Comparison of ENCODE assay signal across 10 cellular contexts in the genomic region with DNA sequence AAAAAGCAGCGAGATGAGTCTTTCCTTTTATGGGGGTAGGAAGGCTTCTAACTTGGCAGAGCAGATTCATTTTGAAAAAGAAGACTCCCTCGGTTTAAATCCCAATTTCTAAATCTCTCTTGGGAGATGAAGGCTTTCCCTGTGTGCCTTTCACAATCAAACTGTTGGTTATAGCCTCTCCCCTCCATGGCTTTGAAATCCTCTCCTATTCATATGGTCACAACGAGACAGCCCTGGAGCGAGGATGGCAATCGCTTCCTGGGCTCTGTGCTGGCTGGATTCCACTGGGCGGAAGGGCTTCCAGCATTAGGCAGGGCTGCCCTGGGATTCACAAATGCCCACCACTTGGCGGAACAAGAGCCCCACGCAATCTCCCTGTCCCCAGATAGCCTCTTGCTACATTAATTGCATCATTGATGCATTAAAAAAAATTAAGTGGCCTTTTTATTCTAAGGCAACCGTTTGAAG. TPM values are rescaled to one million over a fixed set of nuclear protein-coding genes. Genes with fewer than 3 reads are reported as not detected.
DNase-seq lines count a peak whose midpoint lies in the region; ATAC-seq and TF ChIP-seq lines count a peak whose summit lies in the region.
"Had no signal": no experiment of that assay in that cellular context is flagged by ENCODE, and none has a peak within 500 bp of the region (broad histone marks: within the 10 kb centered on the region; RNA-seq: fewer than 3 reads in every experiment).

No MANE protein-coding gene starts in this region.

- H3K36me3 ChIP-seq in parathyroid adenoma (ENCODE audit: control insufficient read depth, insufficient read depth, low read length) (no peaks in the 10 kb centered on the region), OCI-LY7 (ENCODE audit: insufficient read depth, low read length) (no peaks in the 10 kb centered on the region)

- no peak overlapping the region for H2AFZ ChIP-seq in parathyroid adenoma
- H2AFZ ChIP-seq in OCI-LY7 (ENCODE audit: low read length) = no peak overlapping the region

- no peaks in the 10 kb centered on the region for H4K20me1 ChIP-seq in OCI-LY7 (ENCODE audit: insufficient read depth, low read length)

- no peaks in the 10 kb centered on the region for H3K27me3 Mint-ChIP-seq in glutamatergic neuron (ENCODE audit: unreplicated experiment)

- CTCF ChIA-PET in OCI-LY7 (lab: Charles Lee; ENCODE audit: unreplicated experiment) = no interaction called here

- H3K4me3 ChIP-seq in WI38 (ENCODE audit: low read depth, low read length) (peak overlapping the region; percentile 82), parathyroid adenoma (ENCODE audit: low read depth, low read length) (peak overlapping the region; percentile 40), OCI-LY7 (ENCODE audit: low read depth, low read length, poor library complexity, severe bottlenecking) (no peak overlapping the region)

- H3K4me2 ChIP-seq in parathyroid adenoma (ENCODE audit: low read length) = peak overlapping the region; percentile 21
- H3K4me2 ChIP-seq in OCI-LY7 (ENCODE audit: low read length) = no peak overlapping the region

- H3K79me2 ChIP-seq in parathyroid adenoma (no peaks in the 10 kb centered on the region), OCI-LY7 (ENCODE audit: insufficient read depth, low read depth, low read length) (no peaks in the 10 kb centered on the region)

- POLR2A ChIA-PET in OCI-LY7 (lab: Charles Lee) = no interaction called here

- no TSS peak for BruUV-seq in OCI-LY7 (replicated peaks; lab: Mats Ljungman, UMichigan)

- H3K36me3 Mint-ChIP-seq in glutamatergic neuron (ENCODE audit: unreplicated experiment) = no peaks in the 10 kb centered on the region

- H3K9ac ChIP-seq in parathyroid adenoma = no peak overlapping the region

- 0 out of 2 replicates have a peak, but pooled peaks have one; percentile 4 for TF ChIP-seq CTCF in WI38 (IDR thresholded peaks at IDR 0.05; ENCODE audit: low read depth, low read length)
- no peak for TF ChIP-seq CTCF in glutamatergic neuron (IDR thresholded peaks at IDR 0.05; ENCODE audit: partially characterized antibody, unreplicated experiment)
- no peak for TF ChIP-seq CTCF in parathyroid adenoma (IDR thresholded peaks at IDR 0.05)
- TF ChIP-seq CTCF in OCI-LY7 (conservative IDR thresholded peaks at IDR 0.05; ENCODE audit: low read length) = no peak

- DNase-seq in Ammon's horn (ENCODE audit: low spot score) (peak; percentile 24), glutamatergic neuron (peak; percentile 20), AG20443 (ENCODE audit: low spot score) (no peak), OCI-LY7 (ENCODE audit: low spot score) (no peak)

- no peaks in the 10 kb centered on the region for H3K27me3 ChIP-seq in parathyroid adenoma (ENCODE audit: control insufficient read depth, insufficient read depth, low read length)

- peaks cover 17% of the 10 kb centered on the region for H3K4me1 Mint-ChIP-seq in glutamatergic neuron (ENCODE audit: low read depth, unreplicated experiment)

- no peak for ATAC-seq in HG03135 (IDR thresholded peaks at IDR 0.05; ENCODE audit: unreplicated experiment)
- no peak for ATAC-seq in HG03025 (IDR thresholded peaks at IDR 0.05; ENCODE audit: low FRiP score, unreplicated experiment)

- no peaks in the 10 kb centered on the region for H3K9me2 ChIP-seq in OCI-LY7 (ENCODE audit: insufficient read depth, low read length)

- no peak overlapping the region for H3K4me3 Mint-ChIP-seq in glutamatergic neuron (ENCODE audit: unreplicated experiment)

- intact Hi-C loops in OCI-LY7 (cut with micrococcal nuclease; ENCODE audit: unreplicated experiment) = no loop called here

- no peaks in the 10 kb centered on the region for H3K9me3 Mint-ChIP-seq in glutamatergic neuron (ENCODE audit: unreplicated experiment)

- no peak overlapping the region for H3K27ac Mint-ChIP-seq in glutamatergic neuron (ENCODE audit: unreplicated experiment)

- no peaks in the 10 kb centered on the region for H3K9me3 ChIP-seq in parathyroid adenoma (ENCODE audit: control insufficient read depth, low read length)
- no peaks in the 10 kb centered on the region for H3K9me3 ChIP-seq in OCI-LY7 (ENCODE audit: low read length)

- H3K4me1 ChIP-seq in parathyroid adenoma (no peaks in the 10 kb centered on the region), OCI-LY7 (ENCODE audit: insufficient read depth, low read length, poor library complexity, severe bottlenecking) (no peaks in the 10 kb centered on the region)

- peak overlapping the region; percentile 60 for H3K27ac ChIP-seq in parathyroid adenoma
- H3K27ac ChIP-seq in OCI-LY7 (ENCODE audit: low read depth, low read length, poor library complexity, severe bottlenecking) = no peak overlapping the region
- H3K27ac ChIP-seq: C4-2B, VCaP had no signal

RNA-seq across cellular contexts. Expression of a gene that starts 1.6 kb away (rescaled TPM):
- total RNA-seq in glutamatergic neuron (ENCODE audit: unreplicated experiment) = not detected
- total RNA-seq in OCI-LY7 (2014; rRNA removed; shearing (Covaris generic)) = not detected in 2 replicates
- total RNA-seq in OCI-LY7 (2022) = 0.10 TPM in 1 of 2 replicates, not detected in the other

Comparison
In these comparisons a context has a peak if more than half of its experiments do, and no peak if none do; other contexts are left out.
1. DNase-seq: peak in Ammon's horn (single experiment) and glutamatergic neuron (single experiment); none in AG20443 (single experiment) and OCI-LY7 (single experiment).